19 cellular contexts compared by ENCODE assay signal in genomic region chr22:29663230-29663826, GRCh38.
A peak's percentile ranks its signal among the peaks of the same experiment; 100 is the strongest.
DNase-seq lines count a peak whose midpoint lies in the region; ATAC-seq and TF ChIP-seq lines count a peak whose summit lies in the region.
"Had no signal": no experiment of that assay in that cellular context is flagged by ENCODE, and none has a peak within 500 bp of the region (broad histone marks: within the 10 kb centered on the region; RNA-seq: fewer than 3 reads in every experiment).

No MANE protein-coding gene starts in this region.

- ATAC-seq in HG03095 (IDR thresholded peaks at IDR 0.05; ENCODE audit: unreplicated experiment) (no peak), GM21528 (IDR thresholded peaks at IDR 0.05; ENCODE audit: low FRiP score, unreplicated experiment) (no peak)
- ATAC-seq: activated naive CD8-positive, alpha-beta T cell treated with anti-CD3 and anti-CD28 coated beads, Interleukin-2, amount 50 U/mL, for 24 hours; activated T-helper 17 cell treated with anti-CD3 and anti-CD28 coated beads, Interleukin-2, amount 50 U/mL, for 72 hours; gastrocnemius medialis; right cardiac atrium; Right ventricle myocardium inferior had no signal

- in situ Hi-C loops in astrocyte of the spinal cord (cut with HindIII; ENCODE audit: low sequenced_read_pairs) = no loop called here

- no peak for TF ChIP-seq CTCF in astrocyte of the spinal cord (IDR thresholded peaks at IDR 0.05; ENCODE audit: low read depth, low read length)

- DNase-seq in NCI-H1417 (lab: John Stamatoyannopoulos, UW) = peak in 2 of 3 experiments; percentile 14 to 66
- DNase-seq in NCI-H1417 treated with DMSO at 0.1 percent for 48 hours (lab: John Stamatoyannopoulos, UW) = no peak
- peak; percentile 44 for DNase-seq in NCI-H345 (lab: John Stamatoyannopoulos, UW)
- peak; percentile 19 for DNase-seq in astrocyte of the spinal cord (ENCODE audit: low read depth, low spot score)
- peak; percentile 43 for DNase-seq in retina
- no peak for DNase-seq in COR-L47 (lab: John Stamatoyannopoulos, UW)
- DNase-seq: activated CD4-positive, alpha-beta T cell treated with anti-CD3 and anti-CD28 coated beads, Interleukin-2, amount 10 ng/mL, durations not matched to agents 7 days and 5 days; activated naive CD8-positive, alpha-beta T cell treated with anti-CD3 and anti-CD28 coated beads, Interleukin-2, amount 50 U/mL, for 24 hours; BE2C; gastrocnemius medialis; NCI-H1930; right cardiac atrium; stimulated activated CD8-positive, alpha-beta memory T cell treated with anti-CD3 and anti-CD28 coated beads, Interleukin-4, amount 100 ng/mL, for 48 hours; substantia nigra had no signal

- no peak overlapping the region for H3K4me3 ChIP-seq in astrocyte of the spinal cord (ENCODE audit: low read depth, low read length)
- H3K4me3 ChIP-seq: cardiac muscle cell, gastrocnemius medialis had no signal

Comparison
In these comparisons a context has a peak if more than half of its experiments do, and no peak if none do; other contexts are left out.
1. DNase-seq: peak in NCI-H1417 (2 of 3), NCI-H345 (single experiment), astrocyte of the spinal cord (single experiment) and retina (single experiment); none in NCI-H1417 treated with DMSO at 0.1 percent for 48 hours (single experiment) and COR-L47 (single experiment).